Comparison of ENCODE assay signal across 25 cellular contexts in the genomic region with DNA sequence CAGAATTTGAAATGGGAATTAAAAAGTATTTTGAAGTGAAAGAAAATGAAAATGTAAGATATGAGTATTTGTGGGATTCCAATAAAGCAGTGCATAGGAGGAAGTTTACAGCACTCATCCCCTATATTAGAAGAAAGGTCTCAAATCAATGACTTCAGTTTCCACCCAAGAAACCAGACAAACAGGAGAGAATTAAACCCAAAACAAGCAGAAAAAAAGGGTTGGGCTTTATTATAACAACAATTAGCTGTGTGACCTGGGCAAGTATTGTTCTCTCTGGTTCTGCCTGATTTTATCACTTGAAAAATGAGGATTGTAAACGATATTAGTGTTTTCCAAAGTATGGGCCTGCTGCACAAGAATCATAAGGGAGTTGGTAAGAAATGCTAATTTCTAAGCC.
"Had no signal": no experiment of that assay in that cellular context is flagged by ENCODE, and none has a peak within 500 bp of the region (broad histone marks: within the 10 kb centered on the region; RNA-seq: fewer than 3 reads in every experiment).

No MANE protein-coding gene starts in this region.

- H3K4me3 Mint-ChIP-seq: dendritic cell treated with granulocyte-macrophage colony-stimulating factor and Interleukin-4, amounts not matched to agents 40 ng/mL and 50 ng/mL, for 4 days; effector memory CD8-positive, alpha-beta T cell; endodermal cell had no signal

- H3K9me3 ChIP-seq: colonic mucosa, esophagus muscularis mucosa, esophagus squamous epithelium, gastrocnemius medialis, gastroesophageal sphincter, heart left ventricle, heart right ventricle had no signal

- H3K4me1 ChIP-seq: colonic mucosa, gastrocnemius medialis, heart left ventricle, heart right ventricle had no signal

- H3K27ac Mint-ChIP-seq: dendritic cell treated with granulocyte-macrophage colony-stimulating factor and Interleukin-4, amounts not matched to agents 40 ng/mL and 50 ng/mL, for 4 days; effector memory CD8-positive, alpha-beta T cell; endodermal cell had no signal

- H3K36me3 ChIP-seq: colonic mucosa, esophagus muscularis mucosa, esophagus squamous epithelium, gastrocnemius medialis, gastroesophageal sphincter, heart left ventricle, heart right ventricle had no signal

- H3K27me3 ChIP-seq: colonic mucosa, gastrocnemius medialis had no signal

- H3K4me3 ChIP-seq: colonic mucosa, coronary artery, dorsolateral prefrontal cortex, esophagus muscularis mucosa, esophagus squamous epithelium, gastrocnemius medialis, gastroesophageal sphincter, heart left ventricle, heart right ventricle had no signal

- ATAC-seq: effector memory CD8-positive, alpha-beta T cell; esophagus mucosa; foreskin keratinocyte; gastrocnemius medialis; gastroesophageal sphincter; heart left ventricle; heart right ventricle had no signal

- H3K9me3 Mint-ChIP-seq: dendritic cell treated with granulocyte-macrophage colony-stimulating factor and Interleukin-4, amounts not matched to agents 40 ng/mL and 50 ng/mL, for 4 days; effector memory CD8-positive, alpha-beta T cell; endodermal cell had no signal

- H3K27ac ChIP-seq: colonic mucosa, coronary artery, dorsolateral prefrontal cortex, epithelial cell of prostate, esophagus muscularis mucosa, esophagus squamous epithelium, foreskin keratinocyte, gastrocnemius medialis, gastroesophageal sphincter, heart left ventricle, heart right ventricle had no signal

- DNase-seq: colonic mucosa; cortex of kidney; dermis blood vessel endothelial cell; dorsolateral prefrontal cortex; effector CD4-positive, alpha-beta T cell; effector CD8-positive, alpha-beta T cell; effector memory CD4-positive, alpha-beta T cell; effector memory CD8-positive, alpha-beta T cell; endodermal cell; erythroblast; esophagus squamous epithelium; foreskin fibroblast; foreskin keratinocyte; foreskin melanocyte; gastrocnemius medialis; glutamatergic neuron; head of caudate nucleus; heart left ventricle; heart right ventricle had no signal
